2 cellular contexts compared by ENCODE assay signal in genomic region chr5:149388498-149389190, GRCh38.
TF ChIP-seq lines count a peak whose summit lies in the region.

No MANE protein-coding gene starts in this region.

TF ChIP-seq in IMR-90, 13 proteins besides CTCF, POLR2A, EP300 and RAD21 (continued from another document):
- TF ChIP-seq RCOR1 (IDR thresholded peaks at IDR 0.05; ENCODE audit: insufficient replicate concordance, low read length) (no peak), MAFK (IDR thresholded peaks at IDR 0.05; ENCODE audit: low read depth, low read length) (no peak), FOS (IDR thresholded peaks at IDR 0.05; ENCODE audit: low read depth, low read length) (no peak), ELK1 (IDR thresholded peaks at IDR 0.05; ENCODE audit: borderline replicate concordance, low read depth, low read length) (no peak), USF2 (IDR thresholded peaks at IDR 0.05; ENCODE audit: low read depth, low read length) (no peak), RFX5 (IDR thresholded peaks at IDR 0.05; ENCODE audit: low read depth, low read length) (no peak), BHLHE40 (IDR thresholded peaks at IDR 0.05; ENCODE audit: low read depth, low read length) (no peak), CHD1 (IDR thresholded peaks at IDR 0.05; ENCODE audit: low read depth, low read length) (no peak)

TF ChIP-seq in SK-N-SH treated with all-trans-retinoic acid at 6 μM for 48 hours, 23 proteins besides CTCF, POLR2A, EP300 and RAD21 (continued from another document):
- TF ChIP-seq CSRNP3 (CRISPR knock-in tag; IDR thresholded peaks at IDR 0.05) (no peak), GLIS3 (CRISPR knock-in tag; IDR thresholded peaks at IDR 0.05) (no peak), RARB (CRISPR knock-in tag; IDR thresholded peaks at IDR 0.05) (no peak), ZNF8 (CRISPR knock-in tag; IDR thresholded peaks at IDR 0.05) (no peak), TSHZ2 (CRISPR knock-in tag; IDR thresholded peaks at IDR 0.05) (no peak), ISL1 (CRISPR knock-in tag; IDR thresholded peaks at IDR 0.05) (no peak)
TF ChIP-seq in SK-N-SH treated with all-trans-retinoic acid at 6 μM for 48 hours: peak in this region for 0.
